In the genomic region with DNA sequence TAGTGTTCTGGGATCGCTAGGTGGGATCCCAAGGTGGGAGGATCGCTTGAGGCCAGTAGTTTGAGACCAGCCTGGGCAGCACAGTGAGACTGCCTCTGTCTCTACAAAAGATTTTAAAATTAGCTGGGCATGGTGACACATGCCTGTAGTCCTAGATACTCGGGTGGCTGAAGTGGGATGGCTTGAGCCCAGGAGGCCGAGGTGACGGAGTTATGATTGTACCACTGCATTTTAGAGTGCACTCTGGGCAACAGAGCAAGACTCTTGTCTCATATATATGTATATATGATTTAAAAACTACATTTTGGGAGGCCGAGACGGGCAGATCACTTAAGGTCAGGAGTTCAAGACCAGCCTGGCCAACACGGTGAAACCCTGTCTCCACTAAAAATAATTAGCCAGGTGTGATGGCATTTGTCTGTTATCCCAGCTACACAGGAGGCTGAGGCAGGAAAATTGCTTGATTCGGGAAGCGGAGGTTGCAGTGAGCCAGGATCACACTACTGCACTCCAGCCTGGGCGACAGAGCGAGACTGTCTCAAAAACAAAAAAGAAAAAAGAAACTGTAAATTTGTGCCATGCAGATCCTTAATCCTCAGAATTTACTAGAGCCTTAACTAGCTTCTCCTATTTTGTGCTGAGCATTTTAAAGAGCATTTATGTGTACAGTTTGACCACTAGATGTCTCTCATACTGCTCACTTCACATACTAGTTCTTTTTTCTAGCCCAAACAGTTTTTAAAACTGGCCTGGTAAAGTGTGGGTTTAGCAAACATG, we compare ENCODE assay signal across 8 cellular contexts.
DNase-seq lines count a peak whose midpoint lies in the region; ATAC-seq and TF ChIP-seq lines count a peak whose summit lies in the region.

No MANE protein-coding gene starts in this region.

- no peaks in the 10 kb centered on the region for H3K4me1 ChIP-seq in CD4-positive, alpha-beta memory T cell (ENCODE audit: insufficient read depth, low read length)

- H3K9me3 Mint-ChIP-seq in CD4-positive, alpha-beta memory T cell: no peaks in the 10 kb centered on the region
- H3K9me3 Mint-ChIP-seq in T-cell: no peaks in the 10 kb centered on the region
- no peaks in the 10 kb centered on the region for H3K9me3 Mint-ChIP-seq in osteocyte (ENCODE audit: unreplicated experiment)

- DNase-seq in CD4-positive, alpha-beta memory T cell: peak in 4 of 5 donors; percentile 34 to 49 (median 38)
- DNase-seq in GM20000 (ENCODE audit: low spot score): peak; percentile 38
- DNase-seq in MV-4-11 (lab: John Stamatoyannopoulos, UW): peak; percentile 68
- DNase-seq in T-cell: no peak
- DNase-seq in fibroblast of villous mesenchyme (ENCODE audit: low read depth): peak; percentile 68
- no peak for DNase-seq in osteocyte (ENCODE audit: extremely low spot score, unreplicated experiment)
- DNase-seq in cerebellar nuclear complex (lab: John Stamatoyannopoulos, UW): no peak

- peaks cover 21 to 29% of the 10 kb centered on the region in 2 donors for H3K36me3 Mint-ChIP-seq in CD4-positive, alpha-beta memory T cell
- H3K36me3 Mint-ChIP-seq in T-cell (peaks cover 23% of the 10 kb centered on the region), osteocyte (ENCODE audit: unreplicated experiment) (peaks cover 18% of the 10 kb centered on the region)

- peaks cover 0 to 2% (median 0%) of the 10 kb centered on the region in 4 donors for H3K4me1 Mint-ChIP-seq in CD4-positive, alpha-beta memory T cell
- peaks cover 0 to 6% (median 0%) of the 10 kb centered on the region in 3 donors for H3K4me1 Mint-ChIP-seq in T-cell
- H3K4me1 Mint-ChIP-seq in osteocyte (ENCODE audit: unreplicated experiment): peaks cover 3% of the 10 kb centered on the region

- no peak overlapping the region for H3K27ac ChIP-seq in CD4-positive, alpha-beta memory T cell (ENCODE audit: low read depth, low read length)

- no peaks in the 10 kb centered on the region for H3K36me3 ChIP-seq in CD4-positive, alpha-beta memory T cell (ENCODE audit: insufficient read depth, low read length)

- H3K27me3 Mint-ChIP-seq in CD4-positive, alpha-beta memory T cell: no peaks in the 10 kb centered on the region
- H3K27me3 Mint-ChIP-seq in T-cell (no peaks in the 10 kb centered on the region), osteocyte (ENCODE audit: unreplicated experiment) (no peaks in the 10 kb centered on the region)

- no peak overlapping the region for H3K4me3 Mint-ChIP-seq in CD4-positive, alpha-beta memory T cell
- no peak overlapping the region for H3K4me3 Mint-ChIP-seq in T-cell
- no peak overlapping the region for H3K4me3 Mint-ChIP-seq in osteocyte (ENCODE audit: unreplicated experiment)

- no peaks in the 10 kb centered on the region for H3K9me3 ChIP-seq in CD4-positive, alpha-beta memory T cell (ENCODE audit: control insufficient read depth in 1 of 2, low read length in 2 of 2)

- TF ChIP-seq CTCF in GM20000 (IDR thresholded peaks at IDR 0.05; ENCODE audit: extremely low read depth, missing control alignments) (peak; percentile 37), fibroblast of villous mesenchyme (IDR thresholded peaks at IDR 0.05; ENCODE audit: insufficient read depth, low read depth, low read length) (peak; percentile 69), osteocyte (IDR thresholded peaks at IDR 0.05) (peak; percentile 76)

- no peak overlapping the region for H3K27ac Mint-ChIP-seq in CD4-positive, alpha-beta memory T cell
- H3K27ac Mint-ChIP-seq in T-cell (no peak overlapping the region), osteocyte (ENCODE audit: unreplicated experiment) (no peak overlapping the region)

- CTCF ChIA-PET in CD4-positive, alpha-beta memory T cell (lab: Charles Lee; ENCODE audit: partially characterized antibody): interaction anchor here (0.7 to 11.6 kb wide), 20 partner anchors 9 to 231 kb away, joined by 3 to 253 read pairs (median 4); no protein-coding TSS in a partner anchor
- CTCF ChIA-PET in T-cell (lab: Charles Lee): interaction anchor here (0.6 to 5.0 kb wide), 9 partner anchors 8 to 237 kb away, joined by 3 to 66 read pairs (median 5); no protein-coding TSS in a partner anchor

- no peaks in the 10 kb centered on the region for H3K27me3 ChIP-seq in CD4-positive, alpha-beta memory T cell (ENCODE audit: insufficient read depth, low read length)

- POLR2A ChIA-PET in CD4-positive, alpha-beta memory T cell (lab: Charles Lee; ENCODE audit: partially characterized antibody): interaction anchor here (1.2 to 1.3 kb wide), 2 partner anchors 22 to 212 kb away, joined by 7 to 10 read pairs; no protein-coding TSS in a partner anchor
- POLR2A ChIA-PET in T-cell (lab: Charles Lee): interaction anchor here in 1 of 2 donors (1.1 kb wide), 1 partner anchor 21 kb away, joined by 3 read pairs; no protein-coding TSS in a partner anchor

- ATAC-seq in T-cell (replicated peaks in 1 of 4) (peak in 3 of 4 experiments; percentile 50 to 61 (median 52)), HG02970 (IDR thresholded peaks at IDR 0.05; ENCODE audit: low FRiP score, unreplicated experiment) (no peak)

- intact Hi-C loops in CD4-positive, alpha-beta memory T cell (cut with micrococcal nuclease): loop anchor here (1.0 to 2.0 kb wide), 3 partner anchors 21 to 213 kb away; no protein-coding TSS in a partner anchor

- no peak overlapping the region for H3K4me3 ChIP-seq in CD4-positive, alpha-beta memory T cell (ENCODE audit: low read length in 2 of 2)
- H3K4me3 ChIP-seq in fibroblast of villous mesenchyme (ENCODE audit: low read depth, low read length): no peak overlapping the region

Comparison
In these comparisons a context has a peak if more than half of its experiments do, and no peak if none do; other contexts are left out.
1. DNase-seq: peak in CD4-positive, alpha-beta memory T cell (4 of 5), GM20000 (single experiment), MV-4-11 (single experiment) and fibroblast of villous mesenchyme (single experiment); none in T-cell (0 of 34), osteocyte (single experiment) and cerebellar nuclear complex (0 of 2).
2. Peak in every context shown above with its lines, with median percentiles within 50 percentile points of each other: CTCF ChIP-seq.